In genomic region chr2:11778923-11779757, GRCh38 we compare ENCODE assay signal across 8 cellular contexts. TPM values are rescaled to one million over a fixed set of nuclear protein-coding genes. Genes with fewer than 3 reads are reported as not detected.
A peak's percentile ranks its signal among the peaks of the same experiment; 100 is the strongest.
DNase-seq lines count a peak whose midpoint lies in the region; ATAC-seq and TF ChIP-seq lines count a peak whose summit lies in the region.

No MANE protein-coding gene starts in this region.

- H3K9ac ChIP-seq in ES-I3 (ENCODE audit: low read depth, low read length): peak overlapping the region; percentile 18; the same call in 1 of the 2 replicates

- ATAC-seq in GM21717 (IDR thresholded peaks at IDR 0.05; ENCODE audit: unreplicated experiment): peak; percentile 89
- ATAC-seq in upper lobe of left lung (ENCODE audit: low FRiP score in 2 of 2): peak; percentile 89 to 95

- peak; percentile 37 for DNase-seq in Jurkat, Clone E6-1 (ENCODE audit: low read depth, low spot score)
- peak; percentile 69 to 84 for DNase-seq in SJSA1 (ENCODE audit: low read depth in 1 of 2, low spot score in 2 of 2)
- peak; percentile 74 to 88 (median 86) for DNase-seq in activated naive CD4-positive, alpha-beta T cell (lab: John Stamatoyannopoulos, UW)
- peak; percentile 70 for DNase-seq in globus pallidus (ENCODE audit: low spot score)
- DNase-seq in pons (ENCODE audit: low spot score): peak; percentile 65
- DNase-seq in upper lobe of left lung: peak; percentile 73 to 91

- WGBS in upper lobe of left lung, 2 donors: 21 to 26% methylated on average over 23 of the region's 23 CpGs

- no peak for TF ChIP-seq EP300 in upper lobe of left lung (IDR thresholded peaks at IDR 0.05)

- peaks cover 4% of the 10 kb centered on the region; the same call in 1 of the 2 replicates for H3K4me1 ChIP-seq in ES-I3 (ENCODE audit: insufficient read depth, low read length)
- H3K4me1 ChIP-seq in SJSA1 (replicated peaks): peaks cover 14% of the 10 kb centered on the region
- peaks cover 8 to 17% (median 9%) of the 10 kb centered on the region in 4 donors for H3K4me1 ChIP-seq in upper lobe of left lung

- TF ChIP-seq CTCF in upper lobe of left lung (IDR thresholded peaks at IDR 0.05): peak; percentile 90 to 97 (median 94)

- TF ChIP-seq POLR2A in upper lobe of left lung (IDR thresholded peaks at IDR 0.05): no peak

- no peak overlapping the region for H3K27ac ChIP-seq in SJSA1
- H3K27ac ChIP-seq in upper lobe of left lung: peak overlapping the region in 1 of 4 donors; percentile 5

- H3K27me3 ChIP-seq in SJSA1 (replicated peaks) (no peaks in the 10 kb centered on the region), upper lobe of left lung (no peaks in the 10 kb centered on the region)

- H3K9me3 ChIP-seq in ES-I3 (ENCODE audit: control insufficient read depth, insufficient read depth, low read length) (no peaks in the 10 kb centered on the region), SJSA1 (replicated peaks) (no peaks in the 10 kb centered on the region), upper lobe of left lung (no peaks in the 10 kb centered on the region)

- H3K4me3 ChIP-seq in Jurkat, Clone E6-1 (ENCODE audit: low read length): peak overlapping the region; percentile 12; the same call in 1 of the 2 replicates
- H3K4me3 ChIP-seq in SJSA1 (no peak overlapping the region), upper lobe of left lung (peak overlapping the region in 1 of 4 donors; percentile 13)

- H3K36me3 ChIP-seq in ES-I3 (ENCODE audit: insufficient read depth, low read length) (peaks cover 8% of the 10 kb centered on the region), SJSA1 (peaks cover 43% of the 10 kb centered on the region), upper lobe of left lung (peaks cover 18 to 54% (median 45%) of the 10 kb centered on the region in 4 donors)

RNA-seq across cellular contexts. Expression of gene LPIN1, which starts 32.7 kb away (rescaled TPM):
- polyA plus RNA-seq in Jurkat, Clone E6-1 (2012; ENCODE audit: insufficient read depth, insufficient read length): 19.6 TPM
- 19.1 and 19.4 TPM in 2 replicates for total RNA-seq in SJSA1 (2014; rRNA removed; shearing (Covaris generic))
- 10 to 100 TPM; 45.9 to 87.0 (median 54.2) TPM for total RNA-seq in upper lobe of left lung
